12 cellular contexts compared by ENCODE assay signal in genomic region chr12:51905507-51906438, GRCh38. TPM values are rescaled to one million over a fixed set of nuclear protein-coding genes. Genes with fewer than 3 reads are reported as not detected.
A peak's percentile ranks its signal among the peaks of the same experiment; 100 is the strongest.
DNase-seq lines count a peak whose midpoint lies in the region; ATAC-seq and TF ChIP-seq lines count a peak whose summit lies in the region.
"Had no signal": no experiment of that assay in that cellular context is flagged by ENCODE, and none has a peak within 500 bp of the region (broad histone marks: within the 10 kb centered on the region; RNA-seq: fewer than 3 reads in every experiment).

No MANE protein-coding gene starts in this region.

- H3K9me3 Mint-ChIP-seq in natural killer cell treated with Interleukin-12 subunit alpha and Interleukin-12 subunit beta and Interleukin-15 and Interleukin-18, amount 100 ng/mL, for 72 hours: no peaks in the 10 kb centered on the region
- H3K9me3 Mint-ChIP-seq: stimulated activated effector memory CD8-positive, alpha-beta T cell treated with anti-CD3 and anti-CD28 coated beads, Interleukin-12 subunit alpha, Interleukin-12 subunit beta, amount 100 ng/mL, for 72 hours had no signal

- H3K4me3 ChIP-seq in dorsolateral prefrontal cortex (peak overlapping the region in 5 of 59 donors; percentile 56 to 63 (median 58)), tibial artery (no peak overlapping the region), PC-9 (no peak overlapping the region)
- H3K4me3 ChIP-seq: GM12878 had no signal

- no peaks in the 10 kb centered on the region for H3K9me2 ChIP-seq in PC-9 (ENCODE audit: insufficient read depth)

- BruUV-seq in PC-9 (replicated peaks; lab: Mats Ljungman, UMichigan): no TSS peak

- peak overlapping the region in 42 of 59 donors; percentile 4 to 80 (median 56) for H3K27ac ChIP-seq in dorsolateral prefrontal cortex
- H3K27ac ChIP-seq in tibial artery: peak overlapping the region; percentile 64 to 73
- no peak overlapping the region for H3K27ac ChIP-seq in PC-9

- no peaks in the 10 kb centered on the region for H3K79me2 ChIP-seq in PC-9 (ENCODE audit: low read depth)

- no peak for ATAC-seq in natural killer cell treated with Interleukin-12 subunit alpha and Interleukin-12 subunit beta and Interleukin-15 and Interleukin-18, amount 100 ng/mL, for 72 hours
- ATAC-seq: GM12878; stimulated activated effector memory CD8-positive, alpha-beta T cell treated with anti-CD3 and anti-CD28 coated beads, Interleukin-12 subunit alpha, Interleukin-12 subunit beta, amount 100 ng/mL, for 72 hours had no signal

- no peaks in the 10 kb centered on the region for H4K20me1 ChIP-seq in PC-9 (ENCODE audit: insufficient read depth)

- H3K9me3 ChIP-seq in tibial artery (no peaks in the 10 kb centered on the region), PC-9 (ENCODE audit: insufficient read depth, low read depth) (no peaks in the 10 kb centered on the region)

- TF ChIP-seq CTCF in dorsolateral prefrontal cortex (IDR thresholded peaks at IDR 0.05 in 54 of 56, conservative IDR thresholded peaks at IDR 0.05 in 2 of 56; ENCODE audit: low read depth in 1 of 56, partially characterized antibody in 56 of 56): no peak
- TF ChIP-seq CTCF in tibial artery (IDR thresholded peaks at IDR 0.05): no peak
- TF ChIP-seq CTCF in PC-9 (conservative IDR thresholded peaks at IDR 0.05): no peak

- H3K4me1 Mint-ChIP-seq in natural killer cell treated with Interleukin-12 subunit alpha and Interleukin-12 subunit beta and Interleukin-15 and Interleukin-18, amount 100 ng/mL, for 72 hours (ENCODE audit: low read depth in 2 of 2): peaks cover 0 to 2% of the 10 kb centered on the region in 2 donors
- H3K4me1 Mint-ChIP-seq: stimulated activated effector memory CD8-positive, alpha-beta T cell treated with anti-CD3 and anti-CD28 coated beads, Interleukin-12 subunit alpha, Interleukin-12 subunit beta, amount 100 ng/mL, for 72 hours had no signal

- H3K27ac Mint-ChIP-seq in natural killer cell treated with Interleukin-12 subunit alpha and Interleukin-12 subunit beta and Interleukin-15 and Interleukin-18, amount 100 ng/mL, for 72 hours: no peak overlapping the region
- H3K27ac Mint-ChIP-seq: stimulated activated effector memory CD8-positive, alpha-beta T cell treated with anti-CD3 and anti-CD28 coated beads, Interleukin-12 subunit alpha, Interleukin-12 subunit beta, amount 100 ng/mL, for 72 hours had no signal

- H3K36me3 Mint-ChIP-seq in natural killer cell treated with Interleukin-12 subunit alpha and Interleukin-12 subunit beta and Interleukin-15 and Interleukin-18, amount 100 ng/mL, for 72 hours: no peaks in the 10 kb centered on the region
- H3K36me3 Mint-ChIP-seq: stimulated activated effector memory CD8-positive, alpha-beta T cell treated with anti-CD3 and anti-CD28 coated beads, Interleukin-12 subunit alpha, Interleukin-12 subunit beta, amount 100 ng/mL, for 72 hours had no signal

- CTCF ChIA-PET in PC-9 (lab: Charles Lee): no interaction called here

- peaks cover 0 to 32% (median 19%) of the 10 kb centered on the region in 45 donors for H3K27me3 ChIP-seq in dorsolateral prefrontal cortex
- peaks cover 0 to 29% of the 10 kb centered on the region in 2 donors for H3K27me3 ChIP-seq in tibial artery
- peaks cover 71% of the 10 kb centered on the region for H3K27me3 ChIP-seq in PC-9 (ENCODE audit: insufficient read depth, low read depth)

- DNase-seq in OCI-M1 (lab: John Stamatoyannopoulos, UW): peak; percentile 96
- peak in 1 of 10 donors; percentile 12 for DNase-seq in dorsolateral prefrontal cortex
- peak; percentile 73 to 96 for DNase-seq in lung microvascular endothelial cell (ENCODE audit: low read depth in 2 of 2)
- peak; percentile 80 to 91 for DNase-seq in tibial artery
- DNase-seq in SKM-1 (lab: John Stamatoyannopoulos, UW; ENCODE audit: unreplicated experiment): no peak
- no peak for DNase-seq in PC-9
- no peak for DNase-seq in natural killer cell treated with Interleukin-12 subunit alpha and Interleukin-12 subunit beta and Interleukin-15 and Interleukin-18, amount 100 ng/mL, for 72 hours (ENCODE audit: low spot score)
- DNase-seq: effector memory CD4-positive, alpha-beta T cell had no signal

- no peak overlapping the region for H3K4me2 ChIP-seq in PC-9

- H3K4me1 ChIP-seq in tibial artery (peaks cover 0 to 34% (median 18%) of the 10 kb centered on the region in 4 donors), PC-9 (replicated peaks; ENCODE audit: insufficient read depth) (no peaks in the 10 kb centered on the region)

- H3F3A ChIP-seq in PC-9 (ENCODE audit: insufficient read depth, low read depth): no peaks in the 10 kb centered on the region

- no peak overlapping the region for H2AFZ ChIP-seq in PC-9

- no peaks in the 10 kb centered on the region for H3K36me3 ChIP-seq in tibial artery
- no peaks in the 10 kb centered on the region for H3K36me3 ChIP-seq in PC-9 (ENCODE audit: low read depth)

- POLR2A ChIA-PET in PC-9 (lab: Charles Lee; ENCODE audit: unreplicated experiment): no interaction called here

- H3K27me3 Mint-ChIP-seq in natural killer cell treated with Interleukin-12 subunit alpha and Interleukin-12 subunit beta and Interleukin-15 and Interleukin-18, amount 100 ng/mL, for 72 hours: peaks cover 25 to 31% of the 10 kb centered on the region in 2 donors

- no peak overlapping the region for H3K4me3 Mint-ChIP-seq in natural killer cell treated with Interleukin-12 subunit alpha and Interleukin-12 subunit beta and Interleukin-15 and Interleukin-18, amount 100 ng/mL, for 72 hours
- H3K4me3 Mint-ChIP-seq: stimulated activated effector memory CD8-positive, alpha-beta T cell treated with anti-CD3 and anti-CD28 coated beads, Interleukin-12 subunit alpha, Interleukin-12 subunit beta, amount 100 ng/mL, for 72 hours had no signal

- intact Hi-C loops in dorsolateral prefrontal cortex (cut with DNase I): loop anchor here in 1 of 2 donors (5.0 kb wide), 1 partner anchor 77 kb away; no protein-coding TSS in a partner anchor
- intact Hi-C loops in tibial artery (cut with DNase I; ENCODE audit: low total_unique reads): no loop called here
- intact Hi-C loops in PC-9 (cut with micrococcal nuclease; ENCODE audit: unreplicated experiment): no loop called here

RNA-seq across cellular contexts. Expression of gene ACVRL1, which starts 1.5 kb away (rescaled TPM):
- 10 to 100 TPM in 111 of 120 experiments, 1 to 10 TPM in 9; 5.8 to 41.3 (median 17.1) TPM for total RNA-seq in dorsolateral prefrontal cortex
- 293 and 393 TPM in 2 replicates for total RNA-seq in lung microvascular endothelial cell
- not detected in 2 replicates for total RNA-seq in PC-9 (2021)
- total RNA-seq in natural killer cell treated with Interleukin-12 subunit alpha and Interleukin-12 subunit beta and Interleukin-15 and Interleukin-18, amount 100 ng/mL, for 72 hours: not detected
- total RNA-seq: activated CD8-positive, alpha-beta memory T cell treated with anti-CD3 and anti-CD28 coated beads for 36 hours; GM12878 had no signal

RNA-seq across cellular contexts. Expression of gene ANKRD33, which starts 17.9 kb away (rescaled TPM):
- total RNA-seq in dorsolateral prefrontal cortex (1 to 10 TPM in 2 of 120 experiments, under 1 TPM in 30, not detected in 88; 0.17 to 1.7 (median 0.37) TPM), lung microvascular endothelial cell (0.22 TPM in 1 of 2 replicates, not detected in the other), PC-9 (2021) (not detected in 2 replicates)
- total RNA-seq in natural killer cell treated with Interleukin-12 subunit alpha and Interleukin-12 subunit beta and Interleukin-15 and Interleukin-18, amount 100 ng/mL, for 72 hours: not detected
- total RNA-seq: activated CD8-positive, alpha-beta memory T cell treated with anti-CD3 and anti-CD28 coated beads for 36 hours; GM12878; H4 had no signal

RNA-seq across cellular contexts. Expression of gene ACVR1B, which starts 45.7 kb away (rescaled TPM):
- total RNA-seq in dorsolateral prefrontal cortex: 10 to 100 TPM; 29.2 to 90.8 (median 62.6) TPM
- 8.5 and 15.1 TPM in 2 replicates for total RNA-seq in lung microvascular endothelial cell
- total RNA-seq in PC-9 (2021): 13.4 and 15.4 TPM in 2 replicates
- total RNA-seq in natural killer cell treated with Interleukin-12 subunit alpha and Interleukin-12 subunit beta and Interleukin-15 and Interleukin-18, amount 100 ng/mL, for 72 hours: 10 to 100 TPM; 16.6 to 17.5 TPM

RNA-seq across cellular contexts. Expression of gene FIGNL2, which starts 57.3 kb away (rescaled TPM):
- total RNA-seq in dorsolateral prefrontal cortex (1 to 10 TPM in 119 of 120 experiments, under 1 TPM in 1; 0.93 to 4.3 (median 2.1) TPM), lung microvascular endothelial cell (0.44 and 0.79 TPM in 2 replicates), PC-9 (2021) (not detected in 2 replicates)
- total RNA-seq in natural killer cell treated with Interleukin-12 subunit alpha and Interleukin-12 subunit beta and Interleukin-15 and Interleukin-18, amount 100 ng/mL, for 72 hours: under 1 TPM; 0.40 to 0.78 TPM
- total RNA-seq: GM12878, H4 had no signal

Comparison
In these comparisons a context has a peak if more than half of its experiments do, and no peak if none do; other contexts are left out.
1. DNase-seq: peak in OCI-M1 (single experiment), lung microvascular endothelial cell (2 of 2) and tibial artery (2 of 2); none in SKM-1 (single experiment), PC-9 (0 of 2) and natural killer cell treated with Interleukin-12 subunit alpha and Interleukin-12 subunit beta and Interleukin-15 and Interleukin-18, amount 100 ng/mL, for 72 hours (single experiment).